ENCODE assay signal across 1 cellular context in the genomic region with DNA sequence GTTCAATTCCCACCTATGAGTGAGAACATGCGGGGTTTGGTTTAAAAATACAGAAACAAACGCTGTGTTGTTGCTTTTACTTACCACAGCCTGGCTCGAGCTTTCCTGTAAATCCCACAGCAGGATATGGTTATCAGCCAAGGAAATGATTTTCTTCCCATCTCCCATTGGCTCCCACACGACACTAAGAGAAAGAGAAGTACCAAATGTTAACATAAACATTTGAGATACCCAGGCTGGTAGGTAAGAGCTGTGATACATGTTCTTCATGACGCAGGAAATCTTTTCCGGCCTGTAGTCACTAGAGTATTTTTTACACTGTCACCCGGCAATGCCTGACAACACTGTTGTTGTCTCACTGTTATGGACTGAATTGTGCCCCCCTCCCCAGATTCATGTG.
TF ChIP-seq lines count a peak whose summit lies in the region.

No MANE protein-coding gene starts in this region.

TF ChIP-seq in HepG2, 621 proteins besides CTCF, POLR2A, EP300 and RAD21:
- TF ChIP-seq ZNF407 (CRISPR knock-in tag; IDR thresholded peaks at IDR 0.05; ENCODE audit: not compliant biosample characterization) (no peak), REPIN1 (CRISPR knock-in tag; IDR thresholded peaks at IDR 0.05; ENCODE audit: borderline replicate concordance, low read depth) (no peak)
